Comparison of ENCODE assay signal across 2 cellular contexts in genomic region chr10:27970795-27971194, GRCh38. TPM values are rescaled to one million over a fixed set of nuclear protein-coding genes. Genes with fewer than 3 reads are reported as not detected.
"Had no signal": no experiment of that assay in that cellular context is flagged by ENCODE, and none has a peak within 500 bp of the region (broad histone marks: within the 10 kb centered on the region; RNA-seq: fewer than 3 reads in every experiment).

No MANE protein-coding gene starts in this region.

RNA-seq across cellular contexts. Expression of gene ODAD2, which starts 28.1 kb away (rescaled TPM):
- polyA plus RNA-seq: heart left ventricle, heart right ventricle had no signal
